22 cellular contexts compared by ENCODE assay signal in genomic region chr1:98733782-98734112, GRCh38.
DNase-seq lines count a peak whose midpoint lies in the region; ATAC-seq and TF ChIP-seq lines count a peak whose summit lies in the region.
"Had no signal": no experiment of that assay in that cellular context is flagged by ENCODE, and none has a peak within 500 bp of the region (broad histone marks: within the 10 kb centered on the region; RNA-seq: fewer than 3 reads in every experiment).

No MANE protein-coding gene starts in this region.

- H3K4me3 Mint-ChIP-seq in Calu3 (ENCODE audit: low read depth, unreplicated experiment) = peak overlapping the region; percentile 75
- no peak overlapping the region for H3K4me3 Mint-ChIP-seq in progenitor cell of endocrine pancreas (ENCODE audit: low read depth)
- H3K4me3 Mint-ChIP-seq: activated T-cell treated with anti-CD3 and anti-CD28 coated beads, Interleukin-2, amount 50 U/mL, for 72 hours; B cell had no signal

- CTCF ChIA-PET in Calu3 (lab: Charles Lee) = no interaction called here

- peak overlapping the region; percentile 94 for H3K27ac Mint-ChIP-seq in Calu3 (ENCODE audit: unreplicated experiment)
- H3K27ac Mint-ChIP-seq in progenitor cell of endocrine pancreas = peak overlapping the region; percentile 91
- H3K27ac Mint-ChIP-seq: activated T-cell treated with anti-CD3 and anti-CD28 coated beads, Interleukin-2, amount 50 U/mL, for 72 hours; B cell had no signal

- TF ChIP-seq CTCF in Calu3 (IDR thresholded peaks at IDR 0.05; ENCODE audit: unreplicated experiment) (no peak), epithelial cell of esophagus (IDR thresholded peaks at IDR 0.05; ENCODE audit: insufficient read depth, low read depth, low read length, missing control alignments) (no peak), progenitor cell of endocrine pancreas (IDR thresholded peaks at IDR 0.05; ENCODE audit: unreplicated experiment) (no peak), spleen (IDR thresholded peaks at IDR 0.05 in 8 of 11, conservative IDR thresholded peaks at IDR 0.05 in 3 of 11) (no peak)

- no peaks in the 10 kb centered on the region for H3K9me3 ChIP-seq in spleen
- H3K9me3 ChIP-seq: colonic mucosa, gastrocnemius medialis, thoracic aorta had no signal

- peaks cover 28% of the 10 kb centered on the region for H3K4me1 Mint-ChIP-seq in Calu3 (ENCODE audit: low read depth, unreplicated experiment)
- H3K4me1 Mint-ChIP-seq in progenitor cell of endocrine pancreas (ENCODE audit: low read depth) = peaks cover 24% of the 10 kb centered on the region
- H3K4me1 Mint-ChIP-seq: B cell had no signal

- no peak for TF ChIP-seq POLR2A in spleen (IDR thresholded peaks at IDR 0.05)

- intact Hi-C loops in Calu3 (cut with micrococcal nuclease; ENCODE audit: unreplicated experiment) = loop anchor here (5.0 kb wide), 1 partner anchor 71 kb away; the partner anchor contains the start of gene SNX7
- intact Hi-C loops in cardiac septum (cut with DNase I) = no loop called here
- intact Hi-C loops in spleen (cut with DNase I; ENCODE audit: low total_unique reads) = no loop called here

- no peaks in the 10 kb centered on the region for H3K9me3 Mint-ChIP-seq in Calu3 (ENCODE audit: low read depth, unreplicated experiment)
- H3K9me3 Mint-ChIP-seq in progenitor cell of endocrine pancreas (ENCODE audit: low read depth) = peaks cover 5% of the 10 kb centered on the region

- H3K36me3 ChIP-seq in spleen = no peaks in the 10 kb centered on the region
- H3K36me3 ChIP-seq: colonic mucosa, gastrocnemius medialis, thoracic aorta had no signal

- H3K27me3 Mint-ChIP-seq in Calu3 (ENCODE audit: unreplicated experiment) = no peaks in the 10 kb centered on the region
- H3K27me3 Mint-ChIP-seq in progenitor cell of endocrine pancreas = no peaks in the 10 kb centered on the region
- H3K27me3 Mint-ChIP-seq: B cell had no signal

- DNase-seq in Calu3 = no peak
- peak; percentile 66 for DNase-seq in epithelial cell of esophagus (ENCODE audit: low read depth)
- DNase-seq in progenitor cell of endocrine pancreas (ENCODE audit: low spot score, unreplicated experiment) = no peak
- DNase-seq in cardiac septum (ENCODE audit: low spot score) = no peak
- DNase-seq in AML-193 (lab: John Stamatoyannopoulos, UW) = no peak
- DNase-seq in spleen = no peak
- DNase-seq: activated CD4-positive, CD25-positive, alpha-beta regulatory T cell treated with anti-CD3 and anti-CD28 coated beads, Interleukin-2, amount 50 U/mL, for 72 hours; activated naive CD4-positive, alpha-beta T cell treated with anti-CD3 and anti-CD28 coated beads, Interleukin-2, amount 50 U/mL, for 16 hours; activated T-cell treated with anti-CD3 and anti-CD28 coated beads, Interleukin-2, amount 50 U/mL, for 72 hours; colonic mucosa; EL; gastrocnemius medialis; NCI-H187; NCI-H2227 treated with DMSO at 0.1 percent for 48 hours; NCI-H748 treated with DMSO at 0.1 percent for 48 hours; stimulated activated CD4-positive, alpha-beta T cell treated with anti-CD3 and anti-CD28 coated beads, Interleukin-1b, Interleukin-23, amount 100 ng/mL, for 48 hours; stimulated activated naive CD4-positive, alpha-beta T cell; SW 1271 had no signal

- H3K4me1 ChIP-seq in spleen = no peaks in the 10 kb centered on the region
- H3K4me1 ChIP-seq: colonic mucosa, gastrocnemius medialis had no signal

- H3K27ac ChIP-seq in spleen = no peak overlapping the region
- H3K27ac ChIP-seq: colonic mucosa, gastrocnemius medialis, thoracic aorta had no signal

- no peaks in the 10 kb centered on the region for H3K27me3 ChIP-seq in spleen (replicated peaks in 1 of 7)
- H3K27me3 ChIP-seq: colonic mucosa, gastrocnemius medialis had no signal

- peak; percentile 10 for ATAC-seq in HG02938 (IDR thresholded peaks at IDR 0.05; ENCODE audit: unreplicated experiment)
- ATAC-seq: activated T-cell treated with anti-CD3 and anti-CD28 coated beads, Interleukin-2, amount 50 U/mL, for 72 hours; gastrocnemius medialis; K562 had no signal

- BruUV-seq in Calu3 (replicated peaks; lab: Mats Ljungman, UMichigan) = no TSS peak

- H3K4me3 ChIP-seq in epithelial cell of esophagus (ENCODE audit: low read length) = no peak overlapping the region
- H3K4me3 ChIP-seq in spleen = no peak overlapping the region
- H3K4me3 ChIP-seq: colonic mucosa, gastrocnemius medialis, K562, thoracic aorta had no signal

- peaks cover 13% of the 10 kb centered on the region for H3K36me3 Mint-ChIP-seq in Calu3 (ENCODE audit: insufficient read depth, unreplicated experiment)
- H3K36me3 Mint-ChIP-seq in progenitor cell of endocrine pancreas (ENCODE audit: insufficient read depth) = peaks cover 2% of the 10 kb centered on the region
